ENCODE assay signal across 8 cellular contexts in the genomic region with DNA sequence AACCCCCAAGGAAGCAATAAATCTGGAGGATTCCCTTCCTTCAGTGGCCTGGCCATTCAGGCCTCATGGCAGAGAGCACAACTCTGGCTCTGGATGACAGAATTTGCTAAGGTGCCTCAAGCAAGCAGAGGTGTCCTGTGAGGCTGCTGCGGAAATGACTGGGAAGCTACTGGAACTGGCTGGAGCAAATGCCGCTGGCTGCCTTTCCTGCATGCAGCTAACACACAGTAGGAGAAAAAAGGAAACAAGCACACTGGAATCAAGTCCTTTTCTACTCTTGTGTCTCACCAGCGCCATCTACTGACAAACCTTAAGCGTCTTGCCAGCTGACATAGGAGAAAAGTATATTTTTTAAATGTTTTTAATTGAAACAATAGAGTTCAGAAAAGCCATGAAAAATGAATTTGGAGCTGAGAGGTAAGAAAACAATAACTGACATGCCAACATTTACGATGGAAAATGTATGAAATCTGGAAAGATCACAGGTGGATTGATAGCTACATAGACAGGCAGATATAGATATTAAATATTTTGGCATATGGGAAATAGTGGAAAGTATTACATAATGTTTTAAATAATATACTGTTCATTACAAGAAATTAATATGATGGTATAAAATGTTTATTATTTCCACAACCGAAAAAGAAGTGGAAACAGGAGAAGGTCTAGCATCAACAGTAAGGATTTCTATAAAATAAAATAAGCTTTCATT.
DNase-seq lines count a peak whose midpoint lies in the region; ATAC-seq and TF ChIP-seq lines count a peak whose summit lies in the region.

No MANE protein-coding gene starts in this region.

- H3K9ac ChIP-seq in DND-41 (ENCODE audit: low read depth, low read length) (no peak overlapping the region; the same call in 1 of the 2 replicates), HUES48 (ENCODE audit: low read depth, low read length) (no peak overlapping the region)

- no peak overlapping the region for H3K4me3 ChIP-seq in DND-41 (ENCODE audit: low read depth in 1 of 2, low read length in 2 of 2)
- H3K4me3 ChIP-seq in HUES48 (ENCODE audit: low read depth, low read length): no peak overlapping the region
- H3K4me3 ChIP-seq in brain microvascular endothelial cell (ENCODE audit: low read depth, low read length): no peak overlapping the region
- H3K4me3 ChIP-seq in vagina: no peak overlapping the region

- peak overlapping the region; percentile 58 for H3K4me2 ChIP-seq in DND-41 (ENCODE audit: insufficient read depth, low read length)

- H3K27me3 ChIP-seq in DND-41 (ENCODE audit: insufficient read depth, low read length, poor library complexity) (no peaks in the 10 kb centered on the region), HUES48 (ENCODE audit: control insufficient read depth, insufficient read depth, low read length) (no peaks in the 10 kb centered on the region), brain microvascular endothelial cell (replicated peaks) (no peaks in the 10 kb centered on the region), vagina (no peaks in the 10 kb centered on the region)

- peak; percentile 63 for DNase-seq in DND-41
- DNase-seq in NCI-H82 (lab: John Stamatoyannopoulos, UW): peak; percentile 92
- peak; percentile 65 for DNase-seq in brain microvascular endothelial cell
- peak; percentile 88 for DNase-seq in left kidney (ENCODE audit: low read depth, low spot score)
- DNase-seq in vagina (ENCODE audit: extremely low spot score in 2 of 2): no peak
- no peak for DNase-seq in activated CD8-positive, alpha-beta memory T cell treated with anti-CD3 and anti-CD28 coated beads, Interleukin-2, amount 50 U/mL, for 4 hours

- ATAC-seq in DND-41 (ENCODE audit: insufficient read depth, low read depth): peak; percentile 81
- ATAC-seq in GM19467 (IDR thresholded peaks at IDR 0.05; ENCODE audit: unreplicated experiment): peak; percentile 67

- in situ Hi-C loops in brain microvascular endothelial cell (cut with HindIII; ENCODE audit: low pct_ligation_motif_present, low sequenced_read_pairs): no loop called here

- H3K79me2 ChIP-seq in DND-41 (ENCODE audit: insufficient read depth, low read length): no peaks in the 10 kb centered on the region

- H3K27ac ChIP-seq in DND-41 (ENCODE audit: low read length) (peak overlapping the region; percentile 59; the same call in 1 of the 2 replicates), HUES48 (ENCODE audit: low read depth, low read length) (peak overlapping the region; percentile 42), brain microvascular endothelial cell (no peak overlapping the region), vagina (no peak overlapping the region)

- peaks cover 6% of the 10 kb centered on the region for H3K4me1 ChIP-seq in DND-41 (ENCODE audit: insufficient read depth, low read length)
- H3K4me1 ChIP-seq in HUES48 (ENCODE audit: control insufficient read depth, insufficient read depth, low read length): peaks cover 23% of the 10 kb centered on the region
- H3K4me1 ChIP-seq in vagina: no peaks in the 10 kb centered on the region

- H3K9me3 ChIP-seq in DND-41 (ENCODE audit: insufficient read depth, low read length, severe bottlenecking) (no peaks in the 10 kb centered on the region), HUES48 (ENCODE audit: control insufficient read depth, insufficient read depth, low read length) (no peaks in the 10 kb centered on the region), vagina (no peaks in the 10 kb centered on the region)

- H4K20me1 ChIP-seq in DND-41 (ENCODE audit: insufficient read depth, low read length): no peaks in the 10 kb centered on the region

- TF ChIP-seq CTCF in DND-41 (IDR thresholded peaks at IDR 0.05; ENCODE audit: borderline replicate concordance, extremely low read depth, low read length, poor library complexity, severe bottlenecking) (peak; percentile 83), brain microvascular endothelial cell (IDR thresholded peaks at IDR 0.05; ENCODE audit: low read depth, low read length, missing control alignments) (peak; percentile 84), vagina (IDR thresholded peaks at IDR 0.05) (peak in 2 of 3 experiments; percentile 30 to 69)

- no peak for TF ChIP-seq POLR2A in vagina (IDR thresholded peaks at IDR 0.05)

- H3K36me3 ChIP-seq in DND-41 (ENCODE audit: insufficient read depth, low read length) (no peaks in the 10 kb centered on the region), HUES48 (ENCODE audit: control insufficient read depth, insufficient read depth, low read length) (no peaks in the 10 kb centered on the region), brain microvascular endothelial cell (replicated peaks) (no peaks in the 10 kb centered on the region), vagina (no peaks in the 10 kb centered on the region)

- intact Hi-C loops in vagina (cut with DNase I): no loop called here

- H2AFZ ChIP-seq in DND-41 (ENCODE audit: low read depth, low read length): peak overlapping the region; percentile 83

Comparison
In these comparisons a context has a peak if more than half of its experiments do, and no peak if none do; other contexts are left out.
1. DNase-seq: peak in DND-41 (single experiment), NCI-H82 (single experiment), brain microvascular endothelial cell (single experiment) and left kidney (single experiment); none in vagina (0 of 2) and activated CD8-positive, alpha-beta memory T cell treated with anti-CD3 and anti-CD28 coated beads, Interleukin-2, amount 50 U/mL, for 4 hours (single experiment).
2. H3K27ac ChIP-seq: peak in DND-41 (single experiment) and HUES48 (single experiment); none in brain microvascular endothelial cell (single experiment) and vagina (single experiment).
3. Peak in every context shown above with its lines, with median percentiles within 50 percentile points of each other: CTCF ChIP-seq.